In genomic region chr7:107398161-107398560, GRCh38 we compare ENCODE assay signal across 22 cellular contexts.
"Had no signal": no experiment of that assay in that cellular context is flagged by ENCODE, and none has a peak within 500 bp of the region (broad histone marks: within the 10 kb centered on the region; RNA-seq: fewer than 3 reads in every experiment).

No MANE protein-coding gene starts in this region.

- H3K36me3 ChIP-seq: esophagus muscularis mucosa, gastroesophageal sphincter, heart right ventricle, lower lobe of right lung, neutrophil, pancreas, right lobe of liver, transverse colon, upper lobe of right lung had no signal

- H3K27me3 ChIP-seq: dorsolateral prefrontal cortex, esophagus muscularis mucosa, foreskin keratinocyte, gastroesophageal sphincter, heart right ventricle, neutrophil, pancreas, right lobe of liver, suprapubic skin, transverse colon, upper lobe of right lung had no signal

- H3K9me3 Mint-ChIP-seq: natural killer cell; stimulated activated naive CD8-positive, alpha-beta T cell treated with anti-CD3 and anti-CD28 coated beads, Interleukin-15, amount 100 ng/mL, for 72 hours had no signal

- DNase-seq: effector CD4-positive, alpha-beta T cell; foreskin keratinocyte; heart right ventricle; hippocampal formation; left ventricle myocardium superior; lower lobe of right lung; natural killer cell; pancreas; right lobe of liver; small intestine; stimulated activated CD4-positive, alpha-beta T cell treated with anti-CD3 and anti-CD28 coated beads, Interleukin-15, amount 100 ng/mL, for 24 hours; stimulated activated CD4-positive, alpha-beta T cell treated with anti-CD3 and anti-CD28 coated beads, Interleukin-2, amount 100 ng/mL, for 48 hours; stimulated activated CD8-positive, alpha-beta memory T cell treated with anti-CD3 and anti-CD28 coated beads, Interleukin-4, amount 100 ng/mL, for 48 hours; stimulated activated naive CD4-positive, alpha-beta T cell; stimulated activated naive CD8-positive, alpha-beta T cell treated with anti-CD3 and anti-CD28 coated beads, Interleukin-15, amount 100 ng/mL, for 72 hours; transverse colon; upper lobe of right lung had no signal

- H3K4me1 ChIP-seq: esophagus muscularis mucosa, foreskin keratinocyte, gastroesophageal sphincter, lower lobe of right lung, right lobe of liver, suprapubic skin, transverse colon, upper lobe of right lung had no signal

- H3K4me1 Mint-ChIP-seq: natural killer cell; stimulated activated naive CD8-positive, alpha-beta T cell treated with anti-CD3 and anti-CD28 coated beads, Interleukin-15, amount 100 ng/mL, for 72 hours had no signal

- H3K36me3 Mint-ChIP-seq: natural killer cell had no signal

- H3K27me3 Mint-ChIP-seq: stimulated activated naive CD8-positive, alpha-beta T cell treated with anti-CD3 and anti-CD28 coated beads, Interleukin-15, amount 100 ng/mL, for 72 hours had no signal

- ATAC-seq: foreskin keratinocyte; gastroesophageal sphincter; heart right ventricle; left ventricle myocardium superior; lower lobe of right lung; natural killer cell; pancreas; right lobe of liver; stimulated activated naive CD8-positive, alpha-beta T cell treated with anti-CD3 and anti-CD28 coated beads, Interleukin-15, amount 100 ng/mL, for 72 hours; upper lobe of right lung had no signal

- H3K4me3 Mint-ChIP-seq: natural killer cell; stimulated activated naive CD8-positive, alpha-beta T cell treated with anti-CD3 and anti-CD28 coated beads, Interleukin-15, amount 100 ng/mL, for 72 hours had no signal

- H3K9me3 ChIP-seq: esophagus muscularis mucosa, gastroesophageal sphincter, heart right ventricle, lower lobe of right lung, neutrophil, pancreas, right lobe of liver, suprapubic skin, transverse colon, upper lobe of right lung had no signal

- H3K4me3 ChIP-seq: dorsolateral prefrontal cortex, esophagus muscularis mucosa, gastroesophageal sphincter, heart right ventricle, lower lobe of right lung, pancreas, right lobe of liver, suprapubic skin, transverse colon, upper lobe of right lung had no signal

- H3K27ac ChIP-seq: dorsolateral prefrontal cortex, esophagus muscularis mucosa, foreskin keratinocyte, gastroesophageal sphincter, heart right ventricle, lower lobe of right lung, neutrophil, pancreas, right lobe of liver, suprapubic skin, transverse colon, upper lobe of right lung had no signal

- H3K27ac Mint-ChIP-seq: natural killer cell; stimulated activated naive CD8-positive, alpha-beta T cell treated with anti-CD3 and anti-CD28 coated beads, Interleukin-15, amount 100 ng/mL, for 72 hours had no signal
